ENCODE assay signal across 1 cellular context in genomic region chr15:72495007-72495406, GRCh38.
TF ChIP-seq lines count a peak whose summit lies in the region.

No MANE protein-coding gene starts in this region.

TF ChIP-seq in IMR-90, 13 proteins besides CTCF, POLR2A, EP300 and RAD21:
- TF ChIP-seq CHD1 (IDR thresholded peaks at IDR 0.05; ENCODE audit: low read depth, low read length) (no peak), RFX5 (IDR thresholded peaks at IDR 0.05; ENCODE audit: low read depth, low read length) (no peak), RCOR1 (IDR thresholded peaks at IDR 0.05; ENCODE audit: insufficient replicate concordance, low read length) (no peak), FOS (IDR thresholded peaks at IDR 0.05; ENCODE audit: low read depth, low read length) (no peak), MAZ (IDR thresholded peaks at IDR 0.05; ENCODE audit: borderline replicate concordance, low read depth, low read length) (no peak), CEBPB (IDR thresholded peaks at IDR 0.05; ENCODE audit: low read depth, low read length) (no peak), MAFK (IDR thresholded peaks at IDR 0.05; ENCODE audit: low read depth, low read length) (no peak), BHLHE40 (IDR thresholded peaks at IDR 0.05; ENCODE audit: low read depth, low read length) (no peak), MXI1 (IDR thresholded peaks at IDR 0.05; ENCODE audit: borderline replicate concordance, low read depth, low read length) (no peak), NFE2L2 (IDR thresholded peaks at IDR 0.05; ENCODE audit: low read depth, low read length) (no peak), SMC3 (IDR thresholded peaks at IDR 0.05; ENCODE audit: low read depth, low read length) (no peak)
- TF ChIP-seq, protein P1, sequence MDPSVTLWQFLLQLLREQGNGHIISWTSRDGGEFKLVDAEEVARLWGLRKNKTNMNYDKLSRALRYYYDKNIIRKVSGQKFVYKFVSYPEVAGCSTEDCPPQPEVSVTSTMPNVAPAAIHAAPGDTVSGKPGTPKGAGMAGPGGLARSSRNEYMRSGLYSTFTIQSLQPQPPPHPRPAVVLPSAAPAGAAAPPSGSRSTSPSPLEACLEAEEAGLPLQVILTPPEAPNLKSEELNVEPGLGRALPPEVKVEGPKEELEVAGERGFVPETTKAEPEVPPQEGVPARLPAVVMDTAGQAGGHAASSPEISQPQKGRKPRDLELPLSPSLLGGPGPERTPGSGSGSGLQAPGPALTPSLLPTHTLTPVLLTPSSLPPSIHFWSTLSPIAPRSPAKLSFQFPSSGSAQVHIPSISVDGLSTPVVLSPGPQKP (IDR thresholded peaks at IDR 0.05; ENCODE audit: borderline replicate concordance, low read depth, low read length), result no peak
- TF ChIP-seq, protein P2, sequence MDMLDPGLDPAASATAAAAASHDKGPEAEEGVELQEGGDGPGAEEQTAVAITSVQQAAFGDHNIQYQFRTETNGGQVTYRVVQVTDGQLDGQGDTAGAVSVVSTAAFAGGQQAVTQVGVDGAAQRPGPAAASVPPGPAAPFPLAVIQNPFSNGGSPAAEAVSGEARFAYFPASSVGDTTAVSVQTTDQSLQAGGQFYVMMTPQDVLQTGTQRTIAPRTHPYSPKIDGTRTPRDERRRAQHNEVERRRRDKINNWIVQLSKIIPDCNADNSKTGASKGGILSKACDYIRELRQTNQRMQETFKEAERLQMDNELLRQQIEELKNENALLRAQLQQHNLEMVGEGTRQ (IDR thresholded peaks at IDR 0.05; ENCODE audit: low read depth, low read length), result no peak
